In the genomic region with DNA sequence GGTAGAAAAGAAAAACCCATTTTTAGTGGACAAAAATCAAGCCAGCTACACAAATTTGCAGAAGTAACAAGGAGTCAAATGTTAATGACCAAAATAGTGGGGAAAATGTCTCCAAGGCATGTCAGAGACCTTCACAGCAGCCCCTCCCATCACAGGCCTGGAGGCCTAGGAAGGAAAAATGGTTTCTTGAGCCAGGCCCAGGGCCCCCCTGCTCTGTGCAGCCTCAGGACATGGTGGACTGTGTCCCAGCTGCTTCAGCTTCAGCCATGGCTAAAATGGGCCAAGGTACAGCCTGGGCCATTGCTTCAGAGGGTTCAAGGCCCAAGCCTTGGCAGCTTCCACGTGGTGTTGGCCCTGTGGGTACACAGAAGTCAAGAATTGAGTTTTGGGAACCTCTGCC, we compare ENCODE assay signal across 24 cellular contexts.
"Had no signal": no experiment of that assay in that cellular context is flagged by ENCODE, and none has a peak within 500 bp of the region (broad histone marks: within the 10 kb centered on the region; RNA-seq: fewer than 3 reads in every experiment).

No MANE protein-coding gene starts in this region.

- H3K27ac Mint-ChIP-seq: dendritic cell treated with granulocyte-macrophage colony-stimulating factor and Interleukin-4, amounts not matched to agents 40 ng/mL and 50 ng/mL, for 4 days; effector memory CD8-positive, alpha-beta T cell; endodermal cell had no signal

- H3K36me3 ChIP-seq: colonic mucosa, esophagus muscularis mucosa, esophagus squamous epithelium, gastrocnemius medialis, gastroesophageal sphincter, heart left ventricle, heart right ventricle had no signal

- H3K27me3 Mint-ChIP-seq: dendritic cell treated with granulocyte-macrophage colony-stimulating factor and Interleukin-4, amounts not matched to agents 40 ng/mL and 50 ng/mL, for 4 days; effector memory CD8-positive, alpha-beta T cell had no signal

- H3K4me3 Mint-ChIP-seq: dendritic cell treated with granulocyte-macrophage colony-stimulating factor and Interleukin-4, amounts not matched to agents 40 ng/mL and 50 ng/mL, for 4 days; effector memory CD8-positive, alpha-beta T cell; endodermal cell had no signal

- H3K27ac ChIP-seq: colonic mucosa, coronary artery, dorsolateral prefrontal cortex, epithelial cell of prostate, esophagus muscularis mucosa, esophagus squamous epithelium, foreskin keratinocyte, gastrocnemius medialis, gastroesophageal sphincter, heart left ventricle, heart right ventricle had no signal

- H3K4me1 ChIP-seq: colonic mucosa, esophagus muscularis mucosa, esophagus squamous epithelium, foreskin keratinocyte, gastrocnemius medialis, gastroesophageal sphincter, heart left ventricle, heart right ventricle had no signal

- H3K9me3 ChIP-seq: colonic mucosa, esophagus squamous epithelium had no signal

- H3K27me3 ChIP-seq: colonic mucosa, esophagus muscularis mucosa, esophagus squamous epithelium, foreskin keratinocyte, gastrocnemius medialis, gastroesophageal sphincter, heart left ventricle, heart right ventricle had no signal

- H3K4me3 ChIP-seq: colonic mucosa, coronary artery, dorsolateral prefrontal cortex, esophagus muscularis mucosa, esophagus squamous epithelium, gastrocnemius medialis, gastroesophageal sphincter, heart left ventricle, heart right ventricle had no signal

- DNase-seq: colonic mucosa; cortex of kidney; dermis blood vessel endothelial cell; dorsolateral prefrontal cortex; effector CD4-positive, alpha-beta T cell; effector CD8-positive, alpha-beta T cell; effector memory CD4-positive, alpha-beta T cell; effector memory CD8-positive, alpha-beta T cell; endodermal cell; erythroblast; esophagus squamous epithelium; foreskin fibroblast; foreskin keratinocyte; foreskin melanocyte; gastrocnemius medialis; glutamatergic neuron; head of caudate nucleus; heart left ventricle; heart right ventricle had no signal
